Comparison of ENCODE assay signal across 1 cellular context in genomic region chr18:79095216-79095615, GRCh38.
TF ChIP-seq lines count a peak whose summit lies in the region.

No MANE protein-coding gene starts in this region.

TF ChIP-seq in GM23338, 12 proteins besides CTCF, POLR2A, EP300 and RAD21 (continued from another document):
- TF ChIP-seq ETS1 (IDR thresholded peaks at IDR 0.05): no peak
- no peak for TF ChIP-seq POLR2AphosphoS5 (IDR thresholded peaks at IDR 0.05; ENCODE audit: low read depth)
- no peak for TF ChIP-seq ZNF114 (CRISPR knock-in tag; IDR thresholded peaks at IDR 0.05)
- no peak for TF ChIP-seq REST (IDR thresholded peaks at IDR 0.05; ENCODE audit: unreplicated experiment)
TF ChIP-seq in GM23338: peak in this region for 0.
